1 cellular context compared by ENCODE assay signal in genomic region chr1:223035724-223036478, GRCh38.
TF ChIP-seq lines count a peak whose summit lies in the region.

No MANE protein-coding gene starts in this region.

TF ChIP-seq in K562, 482 proteins besides CTCF, POLR2A, EP300 and RAD21 (continued from another document and continues in another):
- peak; percentile 67 for TF ChIP-seq VEZF1 (CRISPR knock-in tag; IDR thresholded peaks at IDR 0.05)
- peak; percentile 10 to 20; a peak in 1 of 4 replicates for TF ChIP-seq TRIM24 (IDR thresholded peaks at IDR 0.05)
- peak; percentile 95 for TF ChIP-seq C11orf30 (IDR thresholded peaks at IDR 0.05; ENCODE audit: low read depth)
- TF ChIP-seq NR2C1 (IDR thresholded peaks at IDR 0.05) = peak; percentile 36; the same call in 1 of the 2 replicates
- no peak for TF ChIP-seq NR2C1 (tag; IDR thresholded peaks at IDR 0.05)
- TF ChIP-seq MAFG (tag; conservative IDR thresholded peaks at IDR 0.05) = peak; percentile 95
- TF ChIP-seq ZC3H8 (IDR thresholded peaks at IDR 0.05) = no peak
- TF ChIP-seq ZNF318 (IDR thresholded peaks at IDR 0.05; ENCODE audit: borderline replicate concordance in 1 of 2, low read depth in 1 of 2) = 0 out of 4 replicates have a peak, but pooled peaks of 1 of the 2 experiments have one; percentile 57
- peak; percentile 36; the same call in 1 of the 2 replicates for TF ChIP-seq L3MBTL2 (IDR thresholded peaks at IDR 0.05)
- no peak for TF ChIP-seq SOX6 (IDR thresholded peaks at IDR 0.05)
- no peak for TF ChIP-seq RBM39 (optimal IDR thresholded peaks at IDR 0.05; ENCODE audit: low read depth, low read length)
- TF ChIP-seq PKNOX1 (IDR thresholded peaks at IDR 0.05) = peak; percentile 65
- 0 out of 2 replicates have a peak, but pooled peaks have one; percentile 21 for TF ChIP-seq LCOR (CRISPR knock-in tag; IDR thresholded peaks at IDR 0.05)
- TF ChIP-seq EP400 (IDR thresholded peaks at IDR 0.05) = peak; percentile 31; the same call in 1 of the 2 replicates
- peak; percentile 83 for TF ChIP-seq MAFF (IDR thresholded peaks at IDR 0.05; ENCODE audit: low read length)
- peak; percentile 95 for TF ChIP-seq NFE2 (IDR thresholded peaks at IDR 0.05; ENCODE audit: low read depth)
- TF ChIP-seq PHF20 (IDR thresholded peaks at IDR 0.05; ENCODE audit: partially characterized antibody) = no peak
- TF ChIP-seq SPI1 (IDR thresholded peaks at IDR 0.05; ENCODE audit: borderline replicate concordance, low read depth, low read length) = peak; percentile 84
- TF ChIP-seq ZNF785 (CRISPR knock-in tag; IDR thresholded peaks at IDR 0.05) = no peak
- 0 out of 4 replicates have a peak, but pooled peaks of 1 of the 2 experiments have one; percentile 40 for TF ChIP-seq MNT (conservative IDR thresholded peaks at IDR 0.05)
- TF ChIP-seq JUND (IDR thresholded peaks at IDR 0.05; ENCODE audit: borderline replicate concordance, low read depth, low read length) = peak; percentile 84
- peak; percentile 98 for TF ChIP-seq JUND (tag; IDR thresholded peaks at IDR 0.05; ENCODE audit: borderline replicate concordance, low read depth, low read length)
- TF ChIP-seq NCOR1 (IDR thresholded peaks at IDR 0.05) = peak; percentile 24; the same call in 1 of the 2 replicates
- TF ChIP-seq HMG20B (CRISPR knock-in tag; IDR thresholded peaks at IDR 0.05) = no peak
- peak; percentile 84 for TF ChIP-seq BACH1 (tag; IDR thresholded peaks at IDR 0.05)
- TF ChIP-seq NRF1 (conservative IDR thresholded peaks at IDR 0.05 in 1 of 2, IDR thresholded peaks at IDR 0.05 in 1 of 2) = 0 out of 4 replicates have a peak, but pooled peaks of 1 of the 2 experiments have one; percentile 10
- TF ChIP-seq ASH1L (IDR thresholded peaks at IDR 0.05; ENCODE audit: borderline replicate concordance, low read depth, partially characterized antibody) = no peak
- TF ChIP-seq POLR2AphosphoS2 (IDR thresholded peaks at IDR 0.05; ENCODE audit: low read length) = no peak
- TF ChIP-seq JUNB (CRISPR knock-in tag; conservative IDR thresholded peaks at IDR 0.05) = 0 out of 2 replicates have a peak, but pooled peaks have one; percentile 48
- no peak; the same call in 1 of the 2 replicates for TF ChIP-seq SMARCC2 (IDR thresholded peaks at IDR 0.05; ENCODE audit: low read depth)
- TF ChIP-seq E2F6 (IDR thresholded peaks at IDR 0.05; ENCODE audit: borderline replicate concordance in 1 of 2, extremely low read depth in 1 of 2, insufficient read depth in 1 of 2, insufficient read length in 1 of 2, low read depth in 1 of 2, low read length in 1 of 2, poor library complexity in 1 of 2, severe bottlenecking in 1 of 2) = peak in 1 of 2 experiments; percentile 22
- peak; percentile 97 for TF ChIP-seq ZNF316 (IDR thresholded peaks at IDR 0.05)
- TF ChIP-seq PRDM10 (IDR thresholded peaks at IDR 0.05; ENCODE audit: partially characterized antibody) = peak; percentile 60
- peak; percentile 53 for TF ChIP-seq JUN (IDR thresholded peaks at IDR 0.05; ENCODE audit: borderline replicate concordance, low read depth, low read length)
- TF ChIP-seq JUN (CRISPR knock-in tag; IDR thresholded peaks at IDR 0.05; ENCODE audit: borderline replicate concordance) = no peak
- TF ChIP-seq SIX5 (IDR thresholded peaks at IDR 0.05; ENCODE audit: borderline replicate concordance in 1 of 2, insufficient read depth in 1 of 2, low read depth in 1 of 2, low read length in 2 of 2) = no peak
- no peak for TF ChIP-seq ZNF175 (CRISPR knock-in tag; IDR thresholded peaks at IDR 0.05; ENCODE audit: low read depth)
- peak; percentile 24; the same call in 1 of the 2 replicates for TF ChIP-seq NFE2L1 (tag; IDR thresholded peaks at IDR 0.05; ENCODE audit: borderline replicate concordance, low read depth)
- peak; percentile 94 for TF ChIP-seq ATF3 (IDR thresholded peaks at IDR 0.05)
- peak; percentile 80; the same call in 1 of the 2 replicates for TF ChIP-seq ATF3 (CRISPR knock-in tag; conservative IDR thresholded peaks at IDR 0.05)
- peak; percentile 26 for TF ChIP-seq MEIS2 (IDR thresholded peaks at IDR 0.05; ENCODE audit: partially characterized antibody)
- no peak for TF ChIP-seq ZBTB33 (CRISPR knock-in tag; IDR thresholded peaks at IDR 0.05)
- no peak for TF ChIP-seq CHCHD3 (CRISPR knock-in tag; IDR thresholded peaks at IDR 0.05)
- TF ChIP-seq STAT5B (CRISPR knock-in tag; IDR thresholded peaks at IDR 0.05) = no peak
- no peak; the same call in 1 of the 2 replicates for TF ChIP-seq LEF1 (IDR thresholded peaks at IDR 0.05)
